Comparison of ENCODE assay signal across 11 cellular contexts in genomic region chr5:116778015-116778414, GRCh38.
DNase-seq lines count a peak whose midpoint lies in the region; ATAC-seq and TF ChIP-seq lines count a peak whose summit lies in the region.
"Had no signal": no experiment of that assay in that cellular context is flagged by ENCODE, and none has a peak within 500 bp of the region (broad histone marks: within the 10 kb centered on the region; RNA-seq: fewer than 3 reads in every experiment).

No MANE protein-coding gene starts in this region.

- H3K79me2 ChIP-seq in mesendoderm (ENCODE audit: control insufficient read depth, insufficient read depth, low read length): no peaks in the 10 kb centered on the region

- peak overlapping the region; percentile 69 for H3K56ac ChIP-seq in mesendoderm (ENCODE audit: low read length)

- DNase-seq in ELF-1 (ENCODE audit: low read depth, low spot score) (peak; percentile 70), astrocyte of the hippocampus (ENCODE audit: low read depth, low spot score) (peak; percentile 52), mesendoderm (peak; percentile 82), vagina (ENCODE audit: extremely low spot score in 2 of 2) (no peak)
- DNase-seq: heart left ventricle; naive thymus-derived CD8-positive, alpha-beta T cell; stimulated activated CD4-positive, alpha-beta T cell treated with anti-CD3 and anti-CD28 coated beads, Interleukin-4, amount 100 ng/mL, for 4 hours had no signal

- no peak overlapping the region for H2AK5ac ChIP-seq in mesendoderm (ENCODE audit: low read length)

- H3K9me3 ChIP-seq in vagina: no peaks in the 10 kb centered on the region
- H3K9me3 ChIP-seq: heart left ventricle had no signal

- no peak overlapping the region for H2BK15ac ChIP-seq in mesendoderm (replicated peaks; ENCODE audit: low read depth)

- peaks cover 14% of the 10 kb centered on the region for H3K4me1 ChIP-seq in mesendoderm (ENCODE audit: control insufficient read depth, low read depth, low read length)
- H3K4me1 ChIP-seq in vagina: no peaks in the 10 kb centered on the region

- H3K23ac ChIP-seq in mesendoderm (ENCODE audit: low read length): no peak overlapping the region

- no CpG with 5 or more reads among the region's 9 CpGs for WGBS in mesendoderm (ENCODE audit: extremely low coverage, insufficient coverage, low lambda C conversion rate)

- no peak overlapping the region for H4K8ac ChIP-seq in mesendoderm (ENCODE audit: low read depth, low read length)

- H3K4me3 ChIP-seq in mesendoderm (ENCODE audit: low read length) (no peak overlapping the region), vagina (no peak overlapping the region)

- peak overlapping the region; percentile 37 for H3K9ac ChIP-seq in mesendoderm (ENCODE audit: low read length)

- ATAC-seq in HG02943 (IDR thresholded peaks at IDR 0.05; ENCODE audit: low read depth, unreplicated experiment) (peak; percentile 72), GM21737 (IDR thresholded peaks at IDR 0.05; ENCODE audit: unreplicated experiment) (no peak), GM21515 (IDR thresholded peaks at IDR 0.05; ENCODE audit: unreplicated experiment) (no peak), GM18511 (IDR thresholded peaks at IDR 0.05; ENCODE audit: unreplicated experiment) (no peak)
- ATAC-seq: heart left ventricle had no signal

- H3K36me3 ChIP-seq in mesendoderm (ENCODE audit: control insufficient read depth, insufficient read depth, low read length): no peaks in the 10 kb centered on the region
- no peaks in the 10 kb centered on the region for H3K36me3 ChIP-seq in vagina
- H3K36me3 ChIP-seq: heart left ventricle had no signal

- no peaks in the 10 kb centered on the region for H3K79me1 ChIP-seq in mesendoderm (ENCODE audit: low read length)

- intact Hi-C loops in vagina (cut with DNase I): no loop called here

- H3K18ac ChIP-seq in mesendoderm (ENCODE audit: low read length): peak overlapping the region; percentile 71

- TF ChIP-seq POLR2A in vagina (IDR thresholded peaks at IDR 0.05): no peak

- TF ChIP-seq CTCF in vagina (IDR thresholded peaks at IDR 0.05): no peak

- no peak overlapping the region for H2BK120ac ChIP-seq in mesendoderm (ENCODE audit: low read depth, low read length)

- H4K5ac ChIP-seq in mesendoderm (ENCODE audit: low read length): no peak overlapping the region

- peak overlapping the region; percentile 8 for H3K4ac ChIP-seq in mesendoderm (ENCODE audit: low read depth, low read length)

- peak overlapping the region; percentile 79 for H2BK5ac ChIP-seq in mesendoderm (ENCODE audit: low read length)

- H3K27me3 ChIP-seq in mesendoderm (ENCODE audit: insufficient read depth, low read length, poor library complexity) (no peaks in the 10 kb centered on the region), vagina (no peaks in the 10 kb centered on the region)
- H3K27me3 ChIP-seq: heart left ventricle had no signal

- H3K4me2 ChIP-seq in mesendoderm (ENCODE audit: low read length): no peak overlapping the region

- H3K27ac ChIP-seq in mesendoderm (ENCODE audit: low read depth, low read length) (peak overlapping the region; percentile 29), vagina (no peak overlapping the region)

Comparison
In these comparisons a context has a peak if more than half of its experiments do, and no peak if none do; other contexts are left out.
1. DNase-seq: peak in ELF-1 (single experiment), astrocyte of the hippocampus (single experiment) and mesendoderm (single experiment); none in vagina (0 of 2).